In the genomic region with DNA sequence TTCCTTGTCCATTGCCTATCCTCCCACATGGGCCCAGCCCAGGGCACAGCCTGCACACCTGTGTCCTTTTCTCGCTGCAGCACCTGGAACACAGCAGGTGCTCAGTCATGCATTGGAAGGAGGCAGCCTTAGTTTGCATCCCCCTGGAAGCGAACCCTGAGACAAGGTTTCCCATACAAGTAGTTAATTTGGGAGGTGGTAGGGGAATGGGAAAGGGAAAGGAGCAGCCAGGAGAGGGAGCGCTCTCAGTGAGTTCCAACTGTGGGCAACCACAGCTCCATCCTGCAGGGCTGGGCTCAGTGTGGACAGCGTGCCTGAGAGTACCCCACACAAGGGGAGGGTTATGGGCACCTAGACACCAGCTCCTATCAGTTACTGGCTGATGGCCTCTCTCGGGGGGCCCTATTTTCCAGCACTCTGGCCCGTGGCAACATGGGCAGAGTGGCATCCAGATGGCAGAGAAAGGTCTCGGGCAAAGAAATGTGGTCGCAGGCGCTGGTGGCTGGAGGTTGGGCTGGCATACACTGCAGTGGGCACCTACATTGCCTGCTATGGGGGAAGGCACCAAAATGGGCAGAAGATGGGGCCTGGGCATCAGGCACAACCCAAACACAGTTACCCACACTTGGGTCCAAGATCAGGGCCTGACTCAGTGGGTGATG, we compare ENCODE assay signal across 27 cellular contexts.
"Had no signal": no experiment of that assay in that cellular context is flagged by ENCODE, and none has a peak within 500 bp of the region (broad histone marks: within the 10 kb centered on the region; RNA-seq: fewer than 3 reads in every experiment).

No MANE protein-coding gene starts in this region.

- H3K27ac Mint-ChIP-seq: activated naive CD4-positive, alpha-beta T cell treated with anti-CD3 and anti-CD28 coated beads, Interleukin-2, amount 50 U/mL, for 72 hours had no signal

- H3K36me3 ChIP-seq: esophagus squamous epithelium, prostate gland, tibial nerve, vagina had no signal

- H3K4me3 Mint-ChIP-seq: central memory CD8-positive, alpha-beta T cell; naive thymus-derived CD8-positive, alpha-beta T cell had no signal

- H3K9me3 ChIP-seq: esophagus squamous epithelium, prostate gland, tibial nerve, vagina had no signal

- H3K27me3 ChIP-seq: vagina had no signal

- H3K36me3 Mint-ChIP-seq: activated naive CD4-positive, alpha-beta T cell treated with anti-CD3 and anti-CD28 coated beads, Interleukin-2, amount 50 U/mL, for 72 hours; naive thymus-derived CD8-positive, alpha-beta T cell had no signal

- H3K4me1 ChIP-seq: prostate gland, tibial nerve had no signal

- H3K4me3 ChIP-seq: esophagus squamous epithelium, prostate gland, skin epidermis, tibial nerve, vagina had no signal

- H3K9me3 Mint-ChIP-seq: activated naive CD4-positive, alpha-beta T cell treated with anti-CD3 and anti-CD28 coated beads, Interleukin-2, amount 50 U/mL, for 72 hours; central memory CD8-positive, alpha-beta T cell; naive thymus-derived CD8-positive, alpha-beta T cell had no signal

- H3K27ac ChIP-seq: esophagus squamous epithelium, prostate gland, skin epidermis, tibial nerve, vagina had no signal

- ATAC-seq: activated naive CD4-positive, alpha-beta T cell treated with anti-CD3 and anti-CD28 coated beads, Interleukin-2, amount 50 U/mL, for 72 hours; left ventricle myocardium superior; naive thymus-derived CD8-positive, alpha-beta T cell; right cardiac atrium had no signal

- DNase-seq: activated CD4-positive, alpha-beta T cell treated with anti-CD3 and anti-CD28 coated beads for 1 hour; activated CD4-positive, alpha-beta T cell treated with anti-CD3 and anti-CD28 coated beads, Interleukin-2, amount 50 U/mL, for 48 hours; activated CD8-positive, alpha-beta memory T cell treated with anti-CD3 and anti-CD28 coated beads, Interleukin-2, amount 50 U/mL, for 4 hours; activated gamma-delta T cell; activated T-cell treated with anti-CD3 and anti-CD28 coated beads, Interleukin-2, amount 50 U/mL, for 48 hours; amniotic stem cell; cortex of kidney; effector CD4-positive, alpha-beta T cell; esophagus squamous epithelium; hypothalamus; kidney glomerular epithelial cell; left ventricle myocardium superior; mesenchymal stem cell; naive thymus-derived CD8-positive, alpha-beta T cell; occipital lobe; stimulated activated CD4-positive, alpha-beta T cell treated with anti-CD3 and anti-CD28 coated beads, Interleukin-15, amount 100 ng/mL, for 24 hours; stimulated activated CD4-positive, alpha-beta T cell treated with anti-CD3 and anti-CD28 coated beads, Interleukin-4, amount 100 ng/mL, for 1 hour; stimulated activated naive CD4-positive, alpha-beta T cell treated with Interleukin-2 at 50 U/mL for 16 hours; substantia nigra; T1000 had no signal
